24 cellular contexts compared by ENCODE assay signal in the genomic region with DNA sequence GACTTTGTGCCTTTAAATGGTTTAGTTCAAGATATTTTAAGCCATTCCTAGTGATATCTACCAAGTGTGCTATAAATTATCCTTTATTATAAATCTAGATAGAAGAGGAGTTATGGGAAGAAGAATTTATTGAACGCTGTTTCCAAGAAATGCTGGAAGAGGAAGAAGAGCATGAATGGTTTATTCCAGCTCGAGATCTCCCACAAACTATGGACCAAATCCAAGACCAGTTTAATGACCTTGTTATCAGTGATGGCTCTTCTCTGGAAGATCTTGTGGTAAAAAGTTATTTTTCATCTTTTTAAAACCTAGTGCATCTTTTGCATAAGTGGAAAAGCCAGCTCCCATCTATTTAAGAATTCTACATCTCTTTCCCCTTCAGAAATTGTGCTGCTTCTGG. TPM values are rescaled to one million over a fixed set of nuclear protein-coding genes. Genes with fewer than 3 reads are reported as not detected.
"Had no signal": no experiment of that assay in that cellular context is flagged by ENCODE, and none has a peak within 500 bp of the region (broad histone marks: within the 10 kb centered on the region; RNA-seq: fewer than 3 reads in every experiment).

No MANE protein-coding gene starts in this region.

- H3K27me3 Mint-ChIP-seq: dendritic cell treated with granulocyte-macrophage colony-stimulating factor and Interleukin-4, amounts not matched to agents 40 ng/mL and 50 ng/mL, for 4 days; memory B cell had no signal

- DNase-seq: cerebellar nuclear complex; esophagus squamous epithelium; foreskin keratinocyte; immature natural killer cell; kidney; left cardiac atrium; left ventricle myocardium inferior; lower lobe of right lung; midbrain; stimulated activated CD4-positive, alpha-beta T cell treated with anti-CD3 and anti-CD28 coated beads, Interleukin-2, amount 100 ng/mL, for 24 hours; stimulated activated CD4-positive, alpha-beta T cell treated with anti-CD3 and anti-CD28 coated beads, Interleukin-4, amount 100 ng/mL, for 4 hours; stimulated activated naive CD4-positive, alpha-beta T cell; testis; upper lobe of right lung had no signal

- ATAC-seq: foreskin keratinocyte, left cardiac atrium, lower lobe of right lung, sciatic nerve, upper lobe of right lung had no signal

- H3K4me3 Mint-ChIP-seq: dendritic cell treated with granulocyte-macrophage colony-stimulating factor and Interleukin-4, amounts not matched to agents 40 ng/mL and 50 ng/mL, for 4 days; immature natural killer cell; memory B cell had no signal

- H3K9me3 ChIP-seq: esophagus squamous epithelium, left ventricle myocardium inferior, lower lobe of right lung, neutrophil, testis, tibial nerve, upper lobe of right lung had no signal

- H3K4me1 ChIP-seq: foreskin keratinocyte, lower lobe of right lung, testis, upper lobe of right lung had no signal

- H3K4me3 ChIP-seq: esophagus squamous epithelium, left ventricle myocardium inferior, lower lobe of right lung, testis, tibial nerve, upper lobe of right lung had no signal

- H3K9me3 Mint-ChIP-seq: dendritic cell treated with granulocyte-macrophage colony-stimulating factor and Interleukin-4, amounts not matched to agents 40 ng/mL and 50 ng/mL, for 4 days; immature natural killer cell; memory B cell had no signal

- H3K27me3 ChIP-seq: esophagus squamous epithelium, foreskin keratinocyte, neutrophil, testis, tibial nerve, upper lobe of right lung had no signal

- H3K27ac Mint-ChIP-seq: dendritic cell treated with granulocyte-macrophage colony-stimulating factor and Interleukin-4, amounts not matched to agents 40 ng/mL and 50 ng/mL, for 4 days; memory B cell had no signal

- H3K27ac ChIP-seq: foreskin keratinocyte, left ventricle myocardium inferior, lower lobe of right lung, neutrophil, testis, tibial nerve, upper lobe of right lung had no signal

RNA-seq across cellular contexts. Expression of gene SLC23A1, which starts 18.6 kb away (rescaled TPM):
- total RNA-seq: epithelial cell of proximal tubule, foreskin keratinocyte, left cardiac atrium, left ventricle myocardium inferior, osteoblast, pulmonary artery endothelial cell, sciatic nerve, skeletal muscle tissue, testis, tibial nerve, upper lobe of right lung had no signal
- polyA plus RNA-seq: foreskin keratinocyte, neural cell had no signal

RNA-seq across cellular contexts. Expression of gene MZB1, which starts 25.2 kb away (rescaled TPM):
- total RNA-seq: epithelial cell of proximal tubule, osteoblast, pulmonary artery endothelial cell had no signal
- polyA plus RNA-seq: neural cell had no signal
